Comparison of ENCODE assay signal across 28 cellular contexts in the genomic region with DNA sequence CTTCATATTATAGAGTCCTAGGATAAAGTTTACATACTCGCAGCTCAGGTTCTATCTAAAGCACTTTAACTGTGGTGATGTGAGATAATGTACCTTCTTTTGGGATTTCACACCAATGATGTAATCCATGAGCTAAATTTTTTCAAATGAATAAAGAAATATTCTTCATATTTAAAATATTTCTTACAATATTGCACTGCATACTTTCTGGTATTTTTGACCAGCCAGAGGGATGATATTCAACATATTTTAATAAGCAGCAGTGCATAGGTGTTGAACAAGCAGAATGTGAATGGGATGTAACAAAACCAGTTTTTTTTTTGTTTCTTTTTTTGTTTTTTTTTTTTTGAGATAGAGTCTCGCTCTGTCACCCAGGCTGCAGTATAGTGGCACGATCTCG.
"Had no signal": no experiment of that assay in that cellular context is flagged by ENCODE, and none has a peak within 500 bp of the region (broad histone marks: within the 10 kb centered on the region; RNA-seq: fewer than 3 reads in every experiment).

No MANE protein-coding gene starts in this region.

- ATAC-seq: naive thymus-derived CD4-positive, alpha-beta T cell; natural killer cell; psoas muscle; right cardiac atrium; sciatic nerve; stimulated activated memory B cell treated with anti-CD40 and anti-IgM and Interleukin-4, amounts not matched to agents 10 μg/mL and 1 μg/mL and 100 μg/mL, for 72 hours; stimulated activated naive CD8-positive, alpha-beta T cell treated with anti-CD3 and anti-CD28 coated beads, Interleukin-15, amount 100 ng/mL, for 72 hours; stimulated activated naive CD8-positive, alpha-beta T cell treated with anti-CD3 and anti-CD28 coated beads, Interleukin-15, Interleukin-2, amounts not matched to agents 100 U/mL and 50 U/mL, for 24 hours; upper lobe of right lung had no signal

- H3K36me3 ChIP-seq: neural progenitor cell, ovary, spleen, suprapubic skin, tibial artery, upper lobe of right lung, uterus had no signal

- H3K27ac ChIP-seq: neural progenitor cell, ovary, parathyroid adenoma, psoas muscle, skin epidermis, spleen, suprapubic skin, testis, tibial artery, upper lobe of right lung, uterus had no signal

- DNase-seq: naive thymus-derived CD4-positive, alpha-beta T cell; natural killer cell; occipital lobe; ovary; posterior cingulate gyrus; psoas muscle; right cardiac atrium; spleen; stimulated activated CD4-positive, alpha-beta T cell treated with anti-CD3 and anti-CD28 coated beads, Interleukin-12 subunit alpha, Interleukin-12 subunit beta, amount 100 ng/mL, for 4 hours; stimulated activated CD4-positive, alpha-beta T cell treated with anti-CD3 and anti-CD28 coated beads, Interleukin-1b, Interleukin-23, amount 100 ng/mL, for 48 hours; stimulated activated CD4-positive, alpha-beta T cell treated with anti-CD3 and anti-CD28 coated beads, Interleukin-4, amount 100 ng/mL, for 1 hour; stimulated activated CD4-positive, alpha-beta T cell treated with anti-CD3 and anti-CD28 coated beads, Interleukin-4, amount 100 ng/mL, for 4 hours; stimulated activated CD8-positive, alpha-beta memory T cell treated with anti-CD3 and anti-CD28 coated beads, Interleukin-4, amount 100 ng/mL, for 48 hours; stimulated activated naive CD4-positive, alpha-beta T cell; stimulated activated naive CD8-positive, alpha-beta T cell treated with anti-CD3 and anti-CD28 coated beads, Interleukin-15, amount 100 ng/mL, for 72 hours; stimulated activated naive CD8-positive, alpha-beta T cell treated with anti-CD3 and anti-CD28 coated beads, Interleukin-15, Interleukin-2, amounts not matched to agents 100 U/mL and 50 U/mL, for 24 hours; substantia nigra; testis; tibial artery; upper lobe of right lung; uterus had no signal

- H3K9ac ChIP-seq: neural progenitor cell, parathyroid adenoma had no signal

- H3K4me2 ChIP-seq: neural progenitor cell, smooth muscle cell had no signal

- H3K4me3 ChIP-seq: neural progenitor cell, ovary, psoas muscle, skin epidermis, smooth muscle cell, spleen, suprapubic skin, testis, tibial artery, upper lobe of right lung, uterus had no signal

- H3K27me3 ChIP-seq: neural progenitor cell, ovary, spleen, suprapubic skin, testis, tibial artery, upper lobe of right lung, uterus had no signal

- H3K4me1 ChIP-seq: neural progenitor cell, parathyroid adenoma, psoas muscle, spleen, suprapubic skin, testis, tibial artery, upper lobe of right lung, uterus had no signal

- H2AFZ ChIP-seq: neural progenitor cell, parathyroid adenoma had no signal

- H3K9me3 ChIP-seq: ovary, psoas muscle, suprapubic skin, testis, tibial artery, upper lobe of right lung, uterus had no signal

- H3K79me2 ChIP-seq: parathyroid adenoma had no signal
